Comparison of ENCODE assay signal across 26 cellular contexts in the genomic region with DNA sequence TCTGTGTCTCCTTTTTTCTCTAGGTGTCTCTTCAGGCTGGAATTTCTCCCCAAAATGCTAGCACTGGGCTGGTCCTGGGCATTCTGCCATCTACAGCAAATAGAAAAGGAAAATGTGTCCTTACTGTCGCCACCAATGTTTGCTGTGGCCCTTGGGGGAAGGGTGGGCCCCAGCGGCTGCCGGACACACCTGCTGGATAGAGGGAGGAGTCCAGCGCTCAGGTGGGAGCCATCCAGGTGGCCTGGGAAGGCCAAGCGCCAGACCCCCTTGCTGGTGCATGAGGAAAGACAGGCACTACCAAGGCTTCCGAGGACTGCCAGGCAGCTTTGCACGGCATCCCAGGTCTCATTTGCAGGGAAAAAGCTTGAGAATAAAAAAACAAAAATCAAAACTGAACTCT.
A peak's percentile ranks its signal among the peaks of the same experiment; 100 is the strongest.
DNase-seq lines count a peak whose midpoint lies in the region; ATAC-seq and TF ChIP-seq lines count a peak whose summit lies in the region.
"Had no signal": no experiment of that assay in that cellular context is flagged by ENCODE, and none has a peak within 500 bp of the region (broad histone marks: within the 10 kb centered on the region; RNA-seq: fewer than 3 reads in every experiment).

No MANE protein-coding gene starts in this region.

- no peak overlapping the region for H2AFZ ChIP-seq in hepatocyte

- H3K4me1 ChIP-seq in hepatocyte (ENCODE audit: insufficient read depth) (peaks cover 48% of the 10 kb centered on the region), mucosa of descending colon (ENCODE audit: low read depth) (peaks cover 23% of the 10 kb centered on the region)
- H3K4me1 ChIP-seq: tibial artery had no signal

- no peaks in the 10 kb centered on the region for H3K27me3 ChIP-seq in hepatocyte
- H3K27me3 ChIP-seq: tibial artery had no signal

- peak overlapping the region; percentile 91 for H3K27ac ChIP-seq in hepatocyte
- H3K27ac ChIP-seq: tibial artery had no signal

- H3K9me3 ChIP-seq in hepatocyte (ENCODE audit: low read depth) (no peaks in the 10 kb centered on the region), mucosa of descending colon (no peaks in the 10 kb centered on the region)
- H3K9me3 ChIP-seq: tibial artery had no signal

- ATAC-seq in mucosa of descending colon (peak; percentile 75), HG02759 (IDR thresholded peaks at IDR 0.05; ENCODE audit: unreplicated experiment) (no peak)
- ATAC-seq: activated CD8-positive, alpha-beta memory T cell treated with anti-CD3 and anti-CD28 coated beads, Interleukin-2, amount 10 ng/mL, durations not matched to agents 7 days and 5 days; activated T-cell treated with anti-CD3 and anti-CD28 coated beads, Interleukin-2, amount 50 U/mL, for 4 hours; GM12878; HCT116; naive thymus-derived CD8-positive, alpha-beta T cell; SK-N-SH treated with all-trans-retinoic acid at 6 μM for 48 hours had no signal

- peak overlapping the region; percentile 53 for H3K4me2 ChIP-seq in hepatocyte

- no peaks in the 10 kb centered on the region for H3K9me2 ChIP-seq in hepatocyte (replicated peaks; ENCODE audit: insufficient read depth)

- no peaks in the 10 kb centered on the region for H3K36me3 ChIP-seq in hepatocyte (replicated peaks; ENCODE audit: insufficient read depth, low read depth)
- no peaks in the 10 kb centered on the region for H3K36me3 ChIP-seq in mucosa of descending colon (ENCODE audit: low read depth)
- H3K36me3 ChIP-seq: tibial artery had no signal

- H3K4me3 ChIP-seq in hepatocyte (no peak overlapping the region), mucosa of descending colon (no peak overlapping the region)
- H3K4me3 ChIP-seq: GM12878, tibial artery had no signal

- DNase-seq in NCI-H748 (lab: John Stamatoyannopoulos, UW; ENCODE audit: unreplicated experiment) (peak; percentile 51), NCI-H748 treated with DMSO at 0.1 percent for 48 hours (lab: John Stamatoyannopoulos, UW) (no peak), hepatocyte (ENCODE audit: low spot score) (no peak), mucosa of descending colon (peak; percentile 69 to 81 (median 77)), NCI-H510A treated with DMSO at 0.1 percent for 48 hours (lab: John Stamatoyannopoulos, UW) (no peak), GM10266 (ENCODE audit: extremely low spot score) (no peak), NCI-H2081 treated with DMSO at 0.1 percent for 48 hours (lab: John Stamatoyannopoulos, UW) (no peak)
- DNase-seq: 8988T; activated CD8-positive, alpha-beta memory T cell treated with anti-CD3 and anti-CD28 coated beads, Interleukin-2, amount 10 ng/mL, durations not matched to agents 7 days and 5 days; activated gamma-delta T cell; activated naive CD8-positive, alpha-beta T cell treated with anti-CD3 and anti-CD28 coated beads, Interleukin-2, amount 10 ng/mL, durations not matched to agents 7 days and 5 days; activated T-cell treated with anti-CD3 and anti-CD28 coated beads, Interleukin-2, amount 50 U/mL, for 4 hours; aorta; effector CD4-positive, alpha-beta T cell; EL; naive thymus-derived CD8-positive, alpha-beta T cell; NCI-H1417 treated with DMSO at 0.1 percent for 48 hours; NCI-H2107; nucleus accumbens; Right ventricle myocardium superior; stimulated activated CD4-positive, alpha-beta T cell treated with anti-CD3 and anti-CD28 coated beads, Interleukin-4, amount 100 ng/mL, for 1 hour; tibial artery had no signal

- no peaks in the 10 kb centered on the region for H4K20me1 ChIP-seq in hepatocyte (ENCODE audit: insufficient read depth, poor library complexity, severe bottlenecking)

- H3K79me2 ChIP-seq in hepatocyte: no peaks in the 10 kb centered on the region

- 64% methylated on average over 7 of the region's 7 CpGs for WGBS in hepatocyte (ENCODE audit: low lambda C conversion rate, missing lambda C conversion rate)

- intact Hi-C loops in mucosa of descending colon (cut with DNase I, micrococcal nuclease): no loop called here

- TF ChIP-seq CTCF in hepatocyte (IDR thresholded peaks at IDR 0.05; ENCODE audit: poor library complexity): no peak
- no peak for TF ChIP-seq CTCF in mucosa of descending colon (IDR thresholded peaks at IDR 0.05)
- TF ChIP-seq CTCF in GM10266 (IDR thresholded peaks at IDR 0.05; ENCODE audit: control insufficient read depth, insufficient read depth, low read depth, missing control alignments): no peak

Comparison
In these comparisons a context has a peak if more than half of its experiments do, and no peak if none do; other contexts are left out.
1. DNase-seq: peak in NCI-H748 (single experiment) and mucosa of descending colon (3 of 3); none in NCI-H748 treated with DMSO at 0.1 percent for 48 hours (single experiment), hepatocyte (single experiment), NCI-H510A treated with DMSO at 0.1 percent for 48 hours (single experiment), GM10266 (single experiment) and NCI-H2081 treated with DMSO at 0.1 percent for 48 hours (single experiment).